In the genomic region with DNA sequence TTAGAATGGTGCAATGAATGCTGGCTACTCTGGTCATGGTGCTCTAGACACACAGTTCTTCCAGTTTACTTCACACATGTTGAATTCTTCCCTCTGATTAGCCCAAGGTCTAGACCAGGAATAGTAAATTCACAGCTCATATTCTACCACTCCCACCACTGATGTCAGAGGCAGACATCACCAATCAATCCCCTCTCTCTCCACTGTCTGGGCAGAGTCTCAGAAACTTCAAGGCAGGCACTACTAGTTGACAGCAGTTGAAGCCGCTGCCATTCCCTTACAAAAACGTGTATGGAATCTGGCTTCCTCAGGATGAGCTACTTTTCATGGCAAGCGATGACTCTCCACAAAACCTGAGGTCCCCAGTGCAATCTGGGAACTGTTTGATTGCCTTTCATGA, we compare ENCODE assay signal across 16 cellular contexts.
DNase-seq lines count a peak whose midpoint lies in the region; ATAC-seq and TF ChIP-seq lines count a peak whose summit lies in the region.
"Had no signal": no experiment of that assay in that cellular context is flagged by ENCODE, and none has a peak within 500 bp of the region (broad histone marks: within the 10 kb centered on the region; RNA-seq: fewer than 3 reads in every experiment).

No MANE protein-coding gene starts in this region.

- peak overlapping the region in 1 of 2 experiments; percentile 98; a peak in 2 of 4 replicates for H3K27ac ChIP-seq in SK-N-SH (ENCODE audit: low read depth in 2 of 2, low read length in 1 of 2)

- ATAC-seq in T-helper 17 cell: no peak
- ATAC-seq: activated CD8-positive, alpha-beta T cell treated with anti-CD3 and anti-CD28 coated beads, Interleukin-2, amount 10 ng/mL, durations not matched to agents 7 days and 5 days had no signal

- no peak for TF ChIP-seq RAD21 in SK-N-SH (IDR thresholded peaks at IDR 0.05; ENCODE audit: low read length)

- H3K9ac ChIP-seq in SK-N-SH: peak overlapping the region; percentile 12; the same call in 1 of the 2 replicates

- H3F3A ChIP-seq in SK-N-SH (replicated peaks; ENCODE audit: insufficient read depth): peaks cover 44% of the 10 kb centered on the region

- CTCF ChIA-PET in SK-N-SH (lab: Yijun Ruan, JAX): no interaction called here

- no peaks in the 10 kb centered on the region for H3K9me2 ChIP-seq in SK-N-SH

- H3K36me3 Mint-ChIP-seq in nephron (ENCODE audit: low read depth) (peaks cover 4% of the 10 kb centered on the region), T-helper 17 cell (ENCODE audit: low read depth) (no peaks in the 10 kb centered on the region)
- H3K36me3 Mint-ChIP-seq: activated naive CD4-positive, alpha-beta T cell treated with anti-CD3 and anti-CD28 coated beads, Interleukin-2, amount 50 U/mL, for 24 hours; CD4-positive, alpha-beta memory T cell had no signal

- POLR2A ChIA-PET in SK-N-SH (lab: Yijun Ruan, JAX): no interaction called here

- no peak for TF ChIP-seq EP300 in SK-N-SH (IDR thresholded peaks at IDR 0.05; ENCODE audit: borderline replicate concordance in 1 of 2, low read depth in 1 of 2, low read length in 1 of 2)

- DNase-seq in H4 (ENCODE audit: low spot score) (peak; percentile 59), SK-N-SH (no peak), fibroblast of mammary gland (ENCODE audit: low read depth) (peak; percentile 84), cerebellar cortex (ENCODE audit: low spot score) (no peak), NCI-H2081 treated with DMSO at 0.1 percent for 48 hours (lab: John Stamatoyannopoulos, UW) (no peak), DMS114 treated with DMSO at 0.1 percent for 48 hours (lab: John Stamatoyannopoulos, UW; ENCODE audit: unreplicated experiment) (no peak), T-helper 17 cell (no peak)
- DNase-seq: activated CD8-positive, alpha-beta T cell treated with anti-CD3 and anti-CD28 coated beads, Interleukin-2, amount 10 ng/mL, durations not matched to agents 7 days and 5 days; CD4-positive, alpha-beta memory T cell; effector CD8-positive, alpha-beta T cell; MM.1S; NCI-H748 treated with DMSO at 0.1 percent for 48 hours; small intestine; T-helper 1 cell had no signal

- H3K27me3 Mint-ChIP-seq in nephron (ENCODE audit: low read depth) (peaks cover 63% of the 10 kb centered on the region), T-helper 17 cell (no peaks in the 10 kb centered on the region)

- 24% methylated on average over 3 of the region's 3 CpGs for whole genome bisulfite sequencing in SK-N-SH (ENCODE audit: low lambda C conversion rate)

- H3K4me3 Mint-ChIP-seq in nephron (peak overlapping the region in 2 of 3 experiments; percentile 7 to 15), T-helper 17 cell (no peak overlapping the region)
- H3K4me3 Mint-ChIP-seq: activated CD8-positive, alpha-beta T cell treated with anti-CD3 and anti-CD28 coated beads, Interleukin-2, amount 10 ng/mL, durations not matched to agents 7 days and 5 days; activated naive CD4-positive, alpha-beta T cell treated with anti-CD3 and anti-CD28 coated beads, Interleukin-2, amount 50 U/mL, for 24 hours; CD4-positive, alpha-beta memory T cell had no signal

- H3K27ac Mint-ChIP-seq in nephron (peak overlapping the region; percentile 37 to 61 (median 61)), T-helper 17 cell (no peak overlapping the region)
- H3K27ac Mint-ChIP-seq: activated CD8-positive, alpha-beta T cell treated with anti-CD3 and anti-CD28 coated beads, Interleukin-2, amount 10 ng/mL, durations not matched to agents 7 days and 5 days; activated naive CD4-positive, alpha-beta T cell treated with anti-CD3 and anti-CD28 coated beads, Interleukin-2, amount 50 U/mL, for 24 hours; CD4-positive, alpha-beta memory T cell had no signal

- H4K20me1 ChIP-seq in SK-N-SH (ENCODE audit: insufficient read depth): no peaks in the 10 kb centered on the region

- peak overlapping the region in 1 of 2 experiments; percentile 40; a peak in 1 of 4 replicates for H3K4me3 ChIP-seq in SK-N-SH (ENCODE audit: low read depth in 2 of 2, low read length in 1 of 2)
- no peak overlapping the region for H3K4me3 ChIP-seq in fibroblast of mammary gland (ENCODE audit: control insufficient read depth, low read depth, low read length)

- H3K4me1 Mint-ChIP-seq in nephron (peaks cover 76% of the 10 kb centered on the region), T-helper 17 cell (peaks cover 7% of the 10 kb centered on the region)

- H3K9me3 Mint-ChIP-seq in nephron: peaks cover 7% of the 10 kb centered on the region

- H3K4me2 ChIP-seq in SK-N-SH: peak overlapping the region; percentile 43

- peak overlapping the region; percentile 22; the same call in 1 of the 2 replicates for H2AFZ ChIP-seq in SK-N-SH (ENCODE audit: low read depth)

- peaks cover 0 to 34% of the 10 kb centered on the region in 2 experiments; a peak in 3 of 4 replicates for H3K4me1 ChIP-seq in SK-N-SH (ENCODE audit: control insufficient read depth in 1 of 2, insufficient read depth in 2 of 2, low read depth in 1 of 2, low read length in 1 of 2)

- H3K79me2 ChIP-seq in SK-N-SH (ENCODE audit: insufficient read depth): 0 out of 2 replicates have a peak, but pooled peaks cover 4% of the 10 kb centered on the region

- H3K9me3 ChIP-seq in SK-N-SH (no peaks in the 10 kb centered on the region), T-helper 17 cell (ENCODE audit: control insufficient read depth, low read length, poor library complexity, severe bottlenecking) (no peaks in the 10 kb centered on the region)

- no peak for TF ChIP-seq CTCF in SK-N-SH (IDR thresholded peaks at IDR 0.05)
- no peak for TF ChIP-seq CTCF in fibroblast of mammary gland (conservative IDR thresholded peaks at IDR 0.05; ENCODE audit: control insufficient read depth, insufficient read depth, low read depth, low read length)
- no peak for TF ChIP-seq CTCF in nephron (IDR thresholded peaks at IDR 0.05; ENCODE audit: unreplicated experiment in 3 of 3)

- no peaks in the 10 kb centered on the region for H3K27me3 ChIP-seq in SK-N-SH (ENCODE audit: insufficient read depth)

- H3K36me3 ChIP-seq in SK-N-SH (replicated peaks in 1 of 2; ENCODE audit: control insufficient read depth in 1 of 2, insufficient read depth in 2 of 2, low read length in 1 of 2): no peaks in the 10 kb centered on the region

TF ChIP-seq in SK-N-SH, 30 proteins besides CTCF, POLR2A, EP300 and RAD21:
- TF ChIP-seq, protein P1, sequence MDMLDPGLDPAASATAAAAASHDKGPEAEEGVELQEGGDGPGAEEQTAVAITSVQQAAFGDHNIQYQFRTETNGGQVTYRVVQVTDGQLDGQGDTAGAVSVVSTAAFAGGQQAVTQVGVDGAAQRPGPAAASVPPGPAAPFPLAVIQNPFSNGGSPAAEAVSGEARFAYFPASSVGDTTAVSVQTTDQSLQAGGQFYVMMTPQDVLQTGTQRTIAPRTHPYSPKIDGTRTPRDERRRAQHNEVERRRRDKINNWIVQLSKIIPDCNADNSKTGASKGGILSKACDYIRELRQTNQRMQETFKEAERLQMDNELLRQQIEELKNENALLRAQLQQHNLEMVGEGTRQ (IDR thresholded peaks at IDR 0.05; ENCODE audit: borderline replicate concordance, low read depth, low read length): no peak
- TF ChIP-seq, protein P2, sequence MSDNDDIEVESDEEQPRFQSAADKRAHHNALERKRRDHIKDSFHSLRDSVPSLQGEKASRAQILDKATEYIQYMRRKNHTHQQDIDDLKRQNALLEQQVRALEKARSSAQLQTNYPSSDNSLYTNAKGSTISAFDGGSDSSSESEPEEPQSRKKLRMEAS (IDR thresholded peaks at IDR 0.05; ENCODE audit: low read depth): peak; percentile 47; the same call in 1 of the 2 replicates
- TF ChIP-seq GABPA (IDR thresholded peaks at IDR 0.05; ENCODE audit: low read depth): no peak
TF ChIP-seq in SK-N-SH: peak in this region for 1.

Comparison
In these comparisons a context has a peak if more than half of its experiments do, and no peak if none do; other contexts are left out.
1. DNase-seq: peak in H4 (single experiment) and fibroblast of mammary gland (single experiment); none in SK-N-SH (single experiment), cerebellar cortex (single experiment), NCI-H2081 treated with DMSO at 0.1 percent for 48 hours (single experiment), DMS114 treated with DMSO at 0.1 percent for 48 hours (single experiment) and T-helper 17 cell (0 of 3).